In the genomic region with DNA sequence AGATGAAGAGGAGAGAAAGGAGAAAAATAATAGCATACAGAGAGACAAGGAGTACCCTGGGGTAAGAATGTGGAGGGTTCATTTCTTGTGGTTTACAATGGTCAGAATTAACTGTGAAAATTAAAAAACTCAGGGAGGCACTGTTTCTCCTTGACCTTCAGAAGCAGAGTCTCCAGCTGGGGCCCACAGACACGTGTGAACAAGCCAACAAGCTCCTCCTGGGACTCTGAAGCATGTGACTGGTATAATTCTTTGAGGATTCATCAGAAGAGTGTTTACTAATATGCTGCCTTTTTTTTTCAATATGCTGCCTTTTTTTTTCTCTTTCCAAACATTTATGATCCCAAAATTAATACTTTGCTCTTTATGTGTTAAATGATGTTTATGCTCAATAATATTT, we compare ENCODE assay signal across 28 cellular contexts.
A peak's percentile ranks its signal among the peaks of the same experiment; 100 is the strongest.
DNase-seq lines count a peak whose midpoint lies in the region; ATAC-seq and TF ChIP-seq lines count a peak whose summit lies in the region.
"Had no signal": no experiment of that assay in that cellular context is flagged by ENCODE, and none has a peak within 500 bp of the region (broad histone marks: within the 10 kb centered on the region; RNA-seq: fewer than 3 reads in every experiment).

No MANE protein-coding gene starts in this region.

- H3K4me3 Mint-ChIP-seq in activated naive CD8-positive, alpha-beta T cell treated with anti-CD3 and anti-CD28 coated beads, Interleukin-2, amount 50 U/mL, for 24 hours: no peak overlapping the region
- H3K4me3 Mint-ChIP-seq: activated CD8-positive, alpha-beta memory T cell treated with anti-CD3 and anti-CD28 coated beads, Interleukin-2, amount 10 ng/mL, durations not matched to agents 7 days and 5 days; stimulated activated naive B cell treated with anti-CD40 and anti-IgM and Interleukin-4, amounts not matched to agents 10 μg/mL and 1 μg/mL and 100 μg/mL, for 72 hours; WTC11 had no signal

- CTCF ChIA-PET in A673 (lab: Charles Lee): no interaction called here

- no peak for ATAC-seq in foreskin keratinocyte
- no peak for ATAC-seq in activated naive CD8-positive, alpha-beta T cell treated with anti-CD3 and anti-CD28 coated beads, Interleukin-2, amount 50 U/mL, for 24 hours
- ATAC-seq: activated CD8-positive, alpha-beta memory T cell treated with anti-CD3 and anti-CD28 coated beads, Interleukin-2, amount 10 ng/mL, durations not matched to agents 7 days and 5 days; body of pancreas; stimulated activated naive B cell treated with anti-CD40 and anti-IgM and Interleukin-4, amounts not matched to agents 10 μg/mL and 1 μg/mL and 100 μg/mL, for 72 hours; WTC11 had no signal

- intact Hi-C loops in A673 (cut with micrococcal nuclease; ENCODE audit: unreplicated experiment): no loop called here

- H3K4me3 ChIP-seq in A673 (ENCODE audit: low read depth, low read length, poor library complexity, severe bottlenecking) (no peak overlapping the region), adipocyte (ENCODE audit: low read length) (no peak overlapping the region), BE2C (ENCODE audit: low read depth, low read length) (no peak overlapping the region)
- H3K4me3 ChIP-seq: body of pancreas, PC-9, sigmoid colon, suprapubic skin had no signal

- H3K27me3 Mint-ChIP-seq in activated naive CD8-positive, alpha-beta T cell treated with anti-CD3 and anti-CD28 coated beads, Interleukin-2, amount 50 U/mL, for 24 hours: no peaks in the 10 kb centered on the region
- H3K27me3 Mint-ChIP-seq: activated CD8-positive, alpha-beta memory T cell treated with anti-CD3 and anti-CD28 coated beads, Interleukin-2, amount 10 ng/mL, durations not matched to agents 7 days and 5 days had no signal

- H3K9ac ChIP-seq in adipocyte (ENCODE audit: low read length): no peak overlapping the region
- H3K9ac ChIP-seq: KMS-11 had no signal

- H3K36me3 Mint-ChIP-seq in activated naive CD8-positive, alpha-beta T cell treated with anti-CD3 and anti-CD28 coated beads, Interleukin-2, amount 50 U/mL, for 24 hours (ENCODE audit: low read depth): no peaks in the 10 kb centered on the region
- H3K36me3 Mint-ChIP-seq: activated CD8-positive, alpha-beta memory T cell treated with anti-CD3 and anti-CD28 coated beads, Interleukin-2, amount 10 ng/mL, durations not matched to agents 7 days and 5 days; stimulated activated naive B cell treated with anti-CD40 and anti-IgM and Interleukin-4, amounts not matched to agents 10 μg/mL and 1 μg/mL and 100 μg/mL, for 72 hours; WTC11 had no signal

- no peaks in the 10 kb centered on the region for H3K4me1 Mint-ChIP-seq in activated naive CD8-positive, alpha-beta T cell treated with anti-CD3 and anti-CD28 coated beads, Interleukin-2, amount 50 U/mL, for 24 hours
- H3K4me1 Mint-ChIP-seq: activated CD8-positive, alpha-beta memory T cell treated with anti-CD3 and anti-CD28 coated beads, Interleukin-2, amount 10 ng/mL, durations not matched to agents 7 days and 5 days; WTC11 had no signal

- TF ChIP-seq CTCF in A673 (conservative IDR thresholded peaks at IDR 0.05; ENCODE audit: low read depth, low read length): no peak
- no peak for TF ChIP-seq CTCF in foreskin keratinocyte (conservative IDR thresholded peaks at IDR 0.05)
- no peak for TF ChIP-seq CTCF in GM13977 (IDR thresholded peaks at IDR 0.05; ENCODE audit: extremely low read depth, insufficient read depth, missing control alignments)
- no peak for TF ChIP-seq CTCF in BE2C (IDR thresholded peaks at IDR 0.05; ENCODE audit: low read depth, low read length)

- BruUV-seq in A673 (replicated peaks; lab: Mats Ljungman, UMichigan): no TSS peak

- H3K27me3 ChIP-seq in A673 (replicated peaks; ENCODE audit: insufficient read depth, low read depth, low read length, poor library complexity) (no peaks in the 10 kb centered on the region), adipocyte (replicated peaks; ENCODE audit: control insufficient read depth, insufficient read depth, low read length) (peaks cover 13% of the 10 kb centered on the region), foreskin keratinocyte (no peaks in the 10 kb centered on the region), BE2C (no peaks in the 10 kb centered on the region)
- H3K27me3 ChIP-seq: body of pancreas, sigmoid colon, suprapubic skin had no signal

- H3K4me1 ChIP-seq in A673 (ENCODE audit: insufficient read depth, low read length, poor library complexity, severe bottlenecking) (no peaks in the 10 kb centered on the region), adipocyte (ENCODE audit: control insufficient read depth, insufficient read depth, low read length) (no peaks in the 10 kb centered on the region), foreskin keratinocyte (no peaks in the 10 kb centered on the region), BE2C (no peaks in the 10 kb centered on the region)
- H3K4me1 ChIP-seq: sigmoid colon, suprapubic skin had no signal

- H3K36me3 ChIP-seq in A673 (ENCODE audit: insufficient read depth, low read length, poor library complexity, severe bottlenecking): no peaks in the 10 kb centered on the region
- H3K36me3 ChIP-seq in adipocyte (ENCODE audit: control insufficient read depth, insufficient read depth, low read length, severe bottlenecking): no peaks in the 10 kb centered on the region
- H3K36me3 ChIP-seq in BE2C: no peaks in the 10 kb centered on the region
- H3K36me3 ChIP-seq: sigmoid colon, suprapubic skin had no signal

- in situ Hi-C loops in GM13977 (cut with MboI; ENCODE audit: low pct_unique_long_range_greater_than_20kb, low sequenced_read_pairs, unreplicated experiment): no loop called here

- H3K9me3 ChIP-seq in A673 (ENCODE audit: low read depth, low read length, poor library complexity, severe bottlenecking): no peaks in the 10 kb centered on the region
- H3K9me3 ChIP-seq in adipocyte (ENCODE audit: control insufficient read depth, low read length): no peaks in the 10 kb centered on the region
- H3K9me3 ChIP-seq in BE2C: no peaks in the 10 kb centered on the region
- H3K9me3 ChIP-seq: body of pancreas, sigmoid colon, suprapubic skin had no signal

- H3K27ac Mint-ChIP-seq in activated naive CD8-positive, alpha-beta T cell treated with anti-CD3 and anti-CD28 coated beads, Interleukin-2, amount 50 U/mL, for 24 hours: no peak overlapping the region
- H3K27ac Mint-ChIP-seq: activated CD8-positive, alpha-beta memory T cell treated with anti-CD3 and anti-CD28 coated beads, Interleukin-2, amount 10 ng/mL, durations not matched to agents 7 days and 5 days; stimulated activated naive B cell treated with anti-CD40 and anti-IgM and Interleukin-4, amounts not matched to agents 10 μg/mL and 1 μg/mL and 100 μg/mL, for 72 hours; WTC11 had no signal

- H3K27ac ChIP-seq in A673 (ENCODE audit: low read depth, low read length, poor library complexity, severe bottlenecking) (no peak overlapping the region), foreskin keratinocyte (no peak overlapping the region)
- H3K27ac ChIP-seq: body of pancreas, C4-2B, KMS-11, PC-9, sigmoid colon, suprapubic skin had no signal

- peak; percentile 12 for DNase-seq in A673 (ENCODE audit: low spot score)
- DNase-seq in GM04504 (ENCODE audit: low read depth): peak; percentile 1
- DNase-seq in adipocyte (ENCODE audit: low read depth): peak; percentile 14
- peak; percentile 6 to 49 for DNase-seq in foreskin keratinocyte
- no peak for DNase-seq in GM13977 (ENCODE audit: low spot score)
- DNase-seq in BE2C: no peak
- DNase-seq in activated naive CD8-positive, alpha-beta T cell treated with anti-CD3 and anti-CD28 coated beads, Interleukin-2, amount 50 U/mL, for 24 hours: no peak
- DNase-seq in NCI-H2081 treated with DMSO at 0.1 percent for 48 hours (lab: John Stamatoyannopoulos, UW): no peak
- DNase-seq: activated CD8-positive, alpha-beta memory T cell treated with anti-CD3 and anti-CD28 coated beads, Interleukin-2, amount 10 ng/mL, durations not matched to agents 7 days and 5 days; activated T-cell treated with anti-CD3 and anti-CD28 coated beads, Interleukin-2, amount 50 U/mL, for 48 hours; body of pancreas; Calu3; cerebellar nuclear complex; H7; NCI-H1436 treated with DMSO at 0.1 percent for 48 hours; NCI-H510A; PC-9; posterior cingulate gyrus; SHP77 treated with DMSO at 0.1 percent for 48 hours; sigmoid colon; stimulated activated CD4-positive, alpha-beta T cell treated with anti-CD3 and anti-CD28 coated beads, Interleukin-15, amount 100 ng/mL, for 24 hours; stimulated activated naive B cell treated with anti-CD40 and anti-IgM and Interleukin-4, amounts not matched to agents 10 μg/mL and 1 μg/mL and 100 μg/mL, for 72 hours; SW 1271; T1000 had no signal

- H3K9me3 Mint-ChIP-seq in activated naive CD8-positive, alpha-beta T cell treated with anti-CD3 and anti-CD28 coated beads, Interleukin-2, amount 50 U/mL, for 24 hours: peaks cover under 1% of the 10 kb centered on the region
- H3K9me3 Mint-ChIP-seq: stimulated activated naive B cell treated with anti-CD40 and anti-IgM and Interleukin-4, amounts not matched to agents 10 μg/mL and 1 μg/mL and 100 μg/mL, for 72 hours had no signal

- POLR2A ChIA-PET in A673 (lab: Charles Lee; ENCODE audit: low non-redundant PET): no interaction called here

Comparison
In these comparisons a context has a peak if more than half of its experiments do, and no peak if none do; other contexts are left out.
1. DNase-seq: peak in A673 (single experiment), GM04504 (single experiment), adipocyte (single experiment) and foreskin keratinocyte (2 of 2); none in GM13977 (single experiment), BE2C (single experiment), activated naive CD8-positive, alpha-beta T cell treated with anti-CD3 and anti-CD28 coated beads, Interleukin-2, amount 50 U/mL, for 24 hours (single experiment) and NCI-H2081 treated with DMSO at 0.1 percent for 48 hours (single experiment).